ENCODE assay signal across 8 cellular contexts in genomic region chr10:13299437-13300287, GRCh38. TPM values are rescaled to one million over a fixed set of nuclear protein-coding genes. Genes with fewer than 3 reads are reported as not detected.
DNase-seq lines count a peak whose midpoint lies in the region; ATAC-seq and TF ChIP-seq lines count a peak whose summit lies in the region.

PHYH (minus strand) TSS chr10:13300064; CDS start chr10:13300042, 22 bp downstream.

- intact Hi-C loops in OCI-LY7 (cut with micrococcal nuclease; ENCODE audit: unreplicated experiment): no loop called here

- no peaks in the 10 kb centered on the region for H3K79me2 ChIP-seq in OCI-LY7 (ENCODE audit: insufficient read depth, low read depth, low read length)

- H4K20me1 ChIP-seq in OCI-LY7 (ENCODE audit: insufficient read depth, low read length): no peaks in the 10 kb centered on the region

- no peaks in the 10 kb centered on the region for H3K27me3 ChIP-seq in mucosa of rectum (ENCODE audit: control insufficient read depth in 2 of 2, insufficient read depth in 2 of 2, low read length in 2 of 2)

- H3K9me2 ChIP-seq in OCI-LY7 (ENCODE audit: insufficient read depth, low read length): no peaks in the 10 kb centered on the region

- CTCF ChIA-PET in OCI-LY7 (lab: Charles Lee; ENCODE audit: unreplicated experiment): no interaction called here

- H3K4me3 ChIP-seq in OCI-LY7 (ENCODE audit: low read depth, low read length, poor library complexity, severe bottlenecking): peak within 1 kb of the TSS; percentile 71
- peak within 1 kb of the TSS; percentile 68 for H3K4me3 ChIP-seq in epithelial cell of proximal tubule (ENCODE audit: low read depth, low read length)
- H3K4me3 ChIP-seq in mucosa of rectum (ENCODE audit: low read length in 2 of 2): peak within 1 kb of the TSS; percentile 82 to 84

- H3K4me1 ChIP-seq in OCI-LY7 (ENCODE audit: insufficient read depth, low read length, poor library complexity, severe bottlenecking): peaks cover 18% of the 10 kb centered on the region
- H3K4me1 ChIP-seq in mucosa of rectum (ENCODE audit: control insufficient read depth in 2 of 2, insufficient read depth in 2 of 2, low read length in 2 of 2): peaks cover 3 to 14% of the 10 kb centered on the region in 2 donors

- H3K27ac ChIP-seq in OCI-LY7 (ENCODE audit: low read depth, low read length, poor library complexity, severe bottlenecking) (no peak within 1 kb of the TSS), mucosa of rectum (ENCODE audit: low read depth in 2 of 2, low read length in 2 of 2) (peak within 1 kb of the TSS; percentile 91 to 94)

- H3K9ac ChIP-seq in mucosa of rectum (ENCODE audit: low read depth in 1 of 2, low read length in 2 of 2): peak within 1 kb of the TSS; percentile 72 to 98

- peak within 1 kb of the TSS; percentile 79 for H2AFZ ChIP-seq in OCI-LY7 (ENCODE audit: low read length)

- no TSS peak for BruUV-seq in OCI-LY7 (replicated peaks; lab: Mats Ljungman, UMichigan)

- TF ChIP-seq CTCF in OCI-LY7 (conservative IDR thresholded peaks at IDR 0.05; ENCODE audit: low read length): no peak
- TF ChIP-seq CTCF in epithelial cell of proximal tubule (conservative IDR thresholded peaks at IDR 0.05; ENCODE audit: low read depth, low read length): no peak

- H3K4me2 ChIP-seq in OCI-LY7 (ENCODE audit: low read length): peak within 1 kb of the TSS; percentile 79

- DNase-seq in COLO668 (lab: John Stamatoyannopoulos, UW; ENCODE audit: unreplicated experiment) (peak; percentile 82), OCI-LY7 (ENCODE audit: low spot score) (peak; percentile 75), epithelial cell of proximal tubule (ENCODE audit: low read depth) (no peak)
- DNase-seq in activated T-cell treated with anti-CD3 and anti-CD28 coated beads, Interleukin-2, amount 50 U/mL, for 1 hour: peak; percentile 85
- DNase-seq in stimulated activated CD8-positive, alpha-beta memory T cell treated with anti-CD3 and anti-CD28 coated beads, Interleukin-4, amount 100 ng/mL, for 24 hours (ENCODE audit: low read depth): peak; percentile 71

- POLR2A ChIA-PET in OCI-LY7 (lab: Charles Lee): interaction anchor here (0.6 to 2.3 kb wide), 4 partner anchors 9 to 41 kb away, joined by 3 to 6 read pairs (median 3); no protein-coding TSS in a partner anchor

- H3K36me3 ChIP-seq in OCI-LY7 (ENCODE audit: insufficient read depth, low read length) (no peaks in the 10 kb centered on the region), mucosa of rectum (ENCODE audit: control insufficient read depth in 2 of 2, insufficient read depth in 2 of 2, low read length in 2 of 2) (peaks cover 3 to 5% of the 10 kb centered on the region in 2 donors)

- ATAC-seq in GM19372 (IDR thresholded peaks at IDR 0.05; ENCODE audit: low read depth, unreplicated experiment): peak; percentile 53
- ATAC-seq in HG03558 (IDR thresholded peaks at IDR 0.05; ENCODE audit: extremely low read depth, unreplicated experiment): peak; percentile 33

- H3K9me3 ChIP-seq in OCI-LY7 (ENCODE audit: low read length) (no peaks in the 10 kb centered on the region), mucosa of rectum (ENCODE audit: control insufficient read depth in 2 of 2, low read length in 2 of 2) (no peaks in the 10 kb centered on the region)

RNA-seq across cellular contexts. Expression of gene PHYH, which starts in this region (rescaled TPM):
- 6.9 and 7.4 TPM in 2 replicates for total RNA-seq in OCI-LY7 (2014; rRNA removed; shearing (Covaris generic))
- 15.1 and 17.8 TPM in 2 replicates for total RNA-seq in OCI-LY7 (2022)
- 12.9 and 20.0 TPM in 2 replicates for total RNA-seq in epithelial cell of proximal tubule
